Comparison of ENCODE assay signal across 20 cellular contexts in genomic region chr12:68434391-68435007, GRCh38.
"Had no signal": no experiment of that assay in that cellular context is flagged by ENCODE, and none has a peak within 500 bp of the region (broad histone marks: within the 10 kb centered on the region; RNA-seq: fewer than 3 reads in every experiment).

No MANE protein-coding gene starts in this region.

- H3K4me1 Mint-ChIP-seq: activated naive CD4-positive, alpha-beta T cell treated with anti-CD3 and anti-CD28 coated beads, Interleukin-2, amount 10 ng/mL, durations not matched to agents 7 days and 5 days; activated naive CD8-positive, alpha-beta T cell treated with anti-CD3 and anti-CD28 coated beads for 36 hours had no signal

- H3K27ac Mint-ChIP-seq: activated CD8-positive, alpha-beta T cell treated with anti-CD3 and anti-CD28 coated beads for 36 hours; activated naive CD4-positive, alpha-beta T cell treated with anti-CD3 and anti-CD28 coated beads, Interleukin-2, amount 10 ng/mL, durations not matched to agents 7 days and 5 days; activated naive CD8-positive, alpha-beta T cell treated with anti-CD3 and anti-CD28 coated beads for 36 hours; activated T-cell treated with anti-CD3 and anti-CD28 coated beads, Interleukin-2, amount 50 U/mL, for 72 hours; activated T-helper 2 cell treated with anti-CD3 and anti-CD28 coated beads, Interferon-gamma antibody, Interleukin-2, Interleukin-4, amounts not matched to agents 10 μg/mL and 5 μg/mL and 100 μg/mL, durations not matched to agents 14 hours and 24 hours and 36 hours had no signal

- H3K4me3 ChIP-seq: SK-N-MC had no signal

- ATAC-seq: activated CD4-positive, CD25-positive, alpha-beta regulatory T cell treated with anti-CD3 and anti-CD28 coated beads, Interleukin-2, amount 50 U/mL, for 24 hours; activated CD8-positive, alpha-beta T cell treated with anti-CD3 and anti-CD28 coated beads for 36 hours; activated T-cell treated with anti-CD3 and anti-CD28 coated beads, Interleukin-2, amount 50 U/mL, for 72 hours; Right ventricle myocardium inferior had no signal

- H3K27ac ChIP-seq: SK-N-MC had no signal

- H3K27me3 Mint-ChIP-seq: activated CD8-positive, alpha-beta T cell treated with anti-CD3 and anti-CD28 coated beads for 36 hours; activated naive CD4-positive, alpha-beta T cell treated with anti-CD3 and anti-CD28 coated beads, Interleukin-2, amount 10 ng/mL, durations not matched to agents 7 days and 5 days; activated naive CD8-positive, alpha-beta T cell treated with anti-CD3 and anti-CD28 coated beads for 36 hours had no signal

- H3K4me3 Mint-ChIP-seq: activated CD8-positive, alpha-beta T cell treated with anti-CD3 and anti-CD28 coated beads for 36 hours; activated naive CD4-positive, alpha-beta T cell treated with anti-CD3 and anti-CD28 coated beads, Interleukin-2, amount 10 ng/mL, durations not matched to agents 7 days and 5 days; activated naive CD8-positive, alpha-beta T cell treated with anti-CD3 and anti-CD28 coated beads for 36 hours; activated T-cell treated with anti-CD3 and anti-CD28 coated beads, Interleukin-2, amount 50 U/mL, for 72 hours had no signal

- DNase-seq: activated CD4-positive, alpha-beta T cell treated with anti-CD3 and anti-CD28 coated beads for 4 hours; activated CD8-positive, alpha-beta memory T cell treated with anti-CD3 and anti-CD28 coated beads, Interleukin-2, amount 50 U/mL, for 4 hours; activated CD8-positive, alpha-beta T cell treated with anti-CD3 and anti-CD28 coated beads for 36 hours; activated gamma-delta T cell treated with Interleukin-2 at 50 U/mL for 16 hours; activated naive CD4-positive, alpha-beta T cell treated with anti-CD3 and anti-CD28 coated beads, Interleukin-2, amount 10 ng/mL, durations not matched to agents 7 days and 5 days; activated naive CD8-positive, alpha-beta T cell treated with anti-CD3 and anti-CD28 coated beads for 36 hours; activated T-cell treated with anti-CD3 and anti-CD28 coated beads, Interleukin-2, amount 50 U/mL, for 72 hours; caudate nucleus; KG1; NCI-H1092; NCI-H1417 treated with DMSO at 0.1 percent for 48 hours; NCI-H1694; NCI-H2029 treated with DMSO at 0.1 percent for 48 hours; NCI-H510A treated with DMSO at 0.1 percent for 48 hours; NCI-H69; SW 1271 had no signal
